In the genomic region with DNA sequence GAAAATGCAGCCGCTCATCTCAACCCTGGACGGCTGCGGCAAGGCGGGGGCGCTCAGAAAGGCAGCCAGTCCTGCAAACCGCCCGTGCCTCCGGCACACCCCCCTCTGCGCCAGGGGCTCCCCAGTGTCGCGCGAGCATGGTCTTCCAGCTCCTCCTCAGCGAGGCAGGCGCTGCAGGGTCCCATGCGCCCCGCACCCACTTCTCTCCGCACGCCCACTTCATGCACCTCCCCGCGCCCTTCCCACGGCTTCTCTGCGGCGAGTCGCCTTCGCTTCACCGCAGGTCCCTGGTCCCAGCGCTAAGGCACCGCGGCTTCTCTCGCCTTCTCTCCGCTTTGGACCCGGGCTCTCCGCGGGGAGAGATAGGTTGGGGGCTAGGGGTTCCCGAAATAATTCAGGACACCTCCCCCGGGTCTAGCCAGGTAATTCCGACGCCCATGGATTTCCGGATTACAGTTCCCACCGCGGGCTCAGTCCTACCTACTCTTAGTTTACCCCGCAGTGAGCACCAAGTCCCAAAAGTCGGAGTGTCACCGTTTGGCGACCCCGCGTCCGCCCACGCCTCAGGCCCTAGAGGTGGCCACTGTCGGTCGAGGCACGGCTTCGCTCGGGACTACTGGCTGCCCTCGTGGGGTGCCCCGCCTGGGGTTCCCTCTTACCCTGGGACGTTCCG, we compare ENCODE assay signal across 9 cellular contexts.
A peak's percentile ranks its signal among the peaks of the same experiment; 100 is the strongest.
DNase-seq lines count a peak whose midpoint lies in the region; ATAC-seq and TF ChIP-seq lines count a peak whose summit lies in the region.
"Had no signal": no experiment of that assay in that cellular context is flagged by ENCODE, and none has a peak within 500 bp of the region (broad histone marks: within the 10 kb centered on the region; RNA-seq: fewer than 3 reads in every experiment).

No MANE protein-coding gene starts in this region.

- no peak overlapping the region for H3K27ac Mint-ChIP-seq in progenitor cell of endocrine pancreas

- TF ChIP-seq CTCF in progenitor cell of endocrine pancreas (IDR thresholded peaks at IDR 0.05; ENCODE audit: unreplicated experiment), result no peak

- no peaks in the 10 kb centered on the region for H3K9me3 Mint-ChIP-seq in progenitor cell of endocrine pancreas (ENCODE audit: low read depth)

- peak overlapping the region; percentile 53 for H3K4me3 Mint-ChIP-seq in progenitor cell of endocrine pancreas (ENCODE audit: low read depth)

- peaks cover 84% of the 10 kb centered on the region for H3K27me3 Mint-ChIP-seq in progenitor cell of endocrine pancreas

- peak; percentile 57 for DNase-seq in D341Med (ENCODE audit: low spot score)
- no peak for DNase-seq in left ventricle myocardium superior
- DNase-seq in progenitor cell of endocrine pancreas (ENCODE audit: low spot score, unreplicated experiment), result no peak
- no peak for DNase-seq in effector CD8-positive, alpha-beta T cell (lab: John Stamatoyannopoulos, UW)
- no peak for DNase-seq in SKM-1 treated with dmso at 0.1 percent for 144 hours (lab: John Stamatoyannopoulos, UW; ENCODE audit: unreplicated experiment)
- DNase-seq in germinal center (ENCODE audit: low spot score), result no peak
- DNase-seq: NCI-H2081 had no signal

- peaks cover 32% of the 10 kb centered on the region for H3K4me1 Mint-ChIP-seq in progenitor cell of endocrine pancreas (ENCODE audit: low read depth)

- H3K36me3 Mint-ChIP-seq in progenitor cell of endocrine pancreas (ENCODE audit: insufficient read depth), result no peaks in the 10 kb centered on the region

- ATAC-seq in SK-N-SH treated with all-trans-retinoic acid at 6 μM for 48 hours, result peak; percentile 45
- ATAC-seq in left ventricle myocardium superior, result peak; percentile 11
- no peak for ATAC-seq in HG03442 (IDR thresholded peaks at IDR 0.05; ENCODE audit: unreplicated experiment)

- intact Hi-C loops in left ventricle myocardium superior (cut with micrococcal nuclease), result no loop called here

TF ChIP-seq in SK-N-SH treated with all-trans-retinoic acid at 6 μM for 48 hours, 23 proteins besides CTCF, POLR2A, EP300 and RAD21:
- no peak for TF ChIP-seq OSR1 (CRISPR knock-in tag; IDR thresholded peaks at IDR 0.05)
- TF ChIP-seq, protein P1, sequence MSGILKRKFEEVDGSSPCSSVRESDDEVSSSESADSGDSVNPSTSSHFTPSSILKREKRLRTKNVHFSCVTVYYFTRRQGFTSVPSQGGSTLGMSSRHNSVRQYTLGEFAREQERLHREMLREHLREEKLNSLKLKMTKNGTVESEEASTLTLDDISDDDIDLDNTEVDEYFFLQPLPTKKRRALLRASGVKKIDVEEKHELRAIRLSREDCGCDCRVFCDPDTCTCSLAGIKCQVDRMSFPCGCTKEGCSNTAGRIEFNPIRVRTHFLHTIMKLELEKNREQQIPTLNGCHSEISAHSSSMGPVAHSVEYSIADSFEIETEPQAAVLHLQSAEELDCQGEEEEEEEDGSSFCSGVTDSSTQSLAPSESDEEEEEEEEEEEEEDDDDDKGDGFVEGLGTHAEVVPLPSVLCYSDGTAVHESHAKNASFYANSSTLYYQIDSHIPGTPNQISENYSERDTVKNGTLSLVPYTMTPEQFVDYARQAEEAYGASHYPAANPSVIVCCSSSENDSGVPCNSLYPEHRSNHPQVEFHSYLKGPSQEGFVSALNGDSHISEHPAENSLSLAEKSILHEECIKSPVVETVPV (CRISPR knock-in tag; IDR thresholded peaks at IDR 0.05), result no peak
- TF ChIP-seq, protein P2, sequence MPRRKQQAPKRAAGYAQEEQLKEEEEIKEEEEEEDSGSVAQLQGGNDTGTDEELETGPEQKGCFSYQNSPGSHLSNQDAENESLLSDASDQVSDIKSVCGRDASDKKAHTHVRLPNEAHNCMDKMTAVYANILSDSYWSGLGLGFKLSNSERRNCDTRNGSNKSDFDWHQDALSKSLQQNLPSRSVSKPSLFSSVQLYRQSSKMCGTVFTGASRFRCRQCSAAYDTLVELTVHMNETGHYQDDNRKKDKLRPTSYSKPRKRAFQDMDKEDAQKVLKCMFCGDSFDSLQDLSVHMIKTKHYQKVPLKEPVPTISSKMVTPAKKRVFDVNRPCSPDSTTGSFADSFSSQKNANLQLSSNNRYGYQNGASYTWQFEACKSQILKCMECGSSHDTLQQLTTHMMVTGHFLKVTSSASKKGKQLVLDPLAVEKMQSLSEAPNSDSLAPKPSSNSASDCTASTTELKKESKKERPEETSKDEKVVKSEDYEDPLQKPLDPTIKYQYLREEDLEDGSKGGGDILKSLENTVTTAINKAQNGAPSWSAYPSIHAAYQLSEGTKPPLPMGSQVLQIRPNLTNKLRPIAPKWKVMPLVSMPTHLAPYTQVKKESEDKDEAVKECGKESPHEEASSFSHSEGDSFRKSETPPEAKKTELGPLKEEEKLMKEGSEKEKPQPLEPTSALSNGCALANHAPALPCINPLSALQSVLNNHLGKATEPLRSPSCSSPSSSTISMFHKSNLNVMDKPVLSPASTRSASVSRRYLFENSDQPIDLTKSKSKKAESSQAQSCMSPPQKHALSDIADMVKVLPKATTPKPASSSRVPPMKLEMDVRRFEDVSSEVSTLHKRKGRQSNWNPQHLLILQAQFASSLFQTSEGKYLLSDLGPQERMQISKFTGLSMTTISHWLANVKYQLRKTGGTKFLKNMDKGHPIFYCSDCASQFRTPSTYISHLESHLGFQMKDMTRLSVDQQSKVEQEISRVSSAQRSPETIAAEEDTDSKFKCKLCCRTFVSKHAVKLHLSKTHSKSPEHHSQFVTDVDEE (CRISPR knock-in tag; IDR thresholded peaks at IDR 0.05), result no peak
- TF ChIP-seq ZFP30 (CRISPR knock-in tag; IDR thresholded peaks at IDR 0.05), result no peak
- TF ChIP-seq RARB (CRISPR knock-in tag; IDR thresholded peaks at IDR 0.05), result no peak
- TF ChIP-seq ARNTL (CRISPR knock-in tag; IDR thresholded peaks at IDR 0.05; ENCODE audit: borderline replicate concordance, low read depth), result no peak
- TF ChIP-seq, protein P3, sequence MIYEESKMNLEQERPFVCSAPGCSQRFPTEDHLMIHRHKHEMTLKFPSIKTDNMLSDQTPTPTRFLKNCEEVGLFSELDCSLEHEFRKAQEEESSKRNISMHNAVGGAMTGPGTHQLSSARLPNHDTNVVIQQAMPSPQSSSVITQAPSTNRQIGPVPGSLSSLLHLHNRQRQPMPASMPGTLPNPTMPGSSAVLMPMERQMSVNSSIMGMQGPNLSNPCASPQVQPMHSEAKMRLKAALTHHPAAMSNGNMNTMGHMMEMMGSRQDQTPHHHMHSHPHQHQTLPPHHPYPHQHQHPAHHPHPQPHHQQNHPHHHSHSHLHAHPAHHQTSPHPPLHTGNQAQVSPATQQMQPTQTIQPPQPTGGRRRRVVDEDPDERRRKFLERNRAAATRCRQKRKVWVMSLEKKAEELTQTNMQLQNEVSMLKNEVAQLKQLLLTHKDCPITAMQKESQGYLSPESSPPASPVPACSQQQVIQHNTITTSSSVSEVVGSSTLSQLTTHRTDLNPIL (CRISPR knock-in tag; IDR thresholded peaks at IDR 0.05; ENCODE audit: low read depth), result no peak
- TF ChIP-seq ZNF70 (CRISPR knock-in tag; IDR thresholded peaks at IDR 0.05), result no peak
- TF ChIP-seq ESRRG (CRISPR knock-in tag; IDR thresholded peaks at IDR 0.05), result no peak
- TF ChIP-seq PPARA (CRISPR knock-in tag; IDR thresholded peaks at IDR 0.05; ENCODE audit: borderline replicate concordance), result no peak
- TF ChIP-seq ZNF8 (CRISPR knock-in tag; IDR thresholded peaks at IDR 0.05), result no peak
